ENCODE assay signal across 1 cellular context in the genomic region with DNA sequence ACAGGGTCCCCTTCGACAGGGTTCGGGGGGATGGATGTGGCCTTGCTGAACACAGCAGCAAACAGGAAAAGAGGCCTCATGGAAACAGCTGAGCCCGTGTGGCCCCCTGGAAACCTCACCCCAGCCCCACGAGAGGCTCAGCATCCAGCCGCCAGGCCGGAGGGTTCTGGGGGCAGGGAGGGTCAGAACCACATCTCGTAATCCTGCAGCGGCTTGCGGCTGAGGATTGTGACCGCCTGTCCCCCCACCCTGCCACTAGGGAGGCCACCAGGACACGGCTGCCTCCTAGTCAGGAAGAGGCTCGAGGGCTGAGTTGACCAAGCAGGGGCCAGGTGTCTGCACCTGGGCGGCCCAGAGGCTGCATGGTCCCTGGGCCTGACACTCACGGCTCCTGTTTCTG.
TF ChIP-seq lines count a peak whose summit lies in the region.

No MANE protein-coding gene starts in this region.

TF ChIP-seq in K562, 482 proteins besides CTCF, POLR2A, EP300 and RAD21:
- TF ChIP-seq ZNF12 (CRISPR knock-in tag; IDR thresholded peaks at IDR 0.05) = no peak
- 0 out of 2 replicates have a peak, but pooled peaks have one; percentile 31 for TF ChIP-seq ZNF263 (CRISPR knock-in tag; IDR thresholded peaks at IDR 0.05; ENCODE audit: borderline replicate concordance)
- no peak for TF ChIP-seq MTF1 (CRISPR knock-in tag; IDR thresholded peaks at IDR 0.05; ENCODE audit: borderline replicate concordance)
